ENCODE assay signal across 30 cellular contexts in genomic region chr7:51043461-51043860, GRCh38.
"Had no signal": no experiment of that assay in that cellular context is flagged by ENCODE, and none has a peak within 500 bp of the region (broad histone marks: within the 10 kb centered on the region; RNA-seq: fewer than 3 reads in every experiment).

No MANE protein-coding gene starts in this region.

- H3K27ac ChIP-seq: ascending aorta, breast epithelium, cardiac muscle cell, colonic mucosa, WERI-Rb-1 had no signal

- H3K36me3 ChIP-seq: ascending aorta, breast epithelium, cardiac muscle cell, colonic mucosa had no signal

- H3K9me3 ChIP-seq: ascending aorta, breast epithelium, colonic mucosa had no signal

- H3K36me3 Mint-ChIP-seq: activated CD4-positive, alpha-beta memory T cell treated with anti-CD3 and anti-CD28 coated beads for 36 hours; activated naive CD4-positive, alpha-beta T cell treated with anti-CD3 and anti-CD28 coated beads, Interleukin-2, amount 50 U/mL, for 24 hours; activated naive CD8-positive, alpha-beta T cell treated with anti-CD3 and anti-CD28 coated beads, Interleukin-2, amount 10 ng/mL, durations not matched to agents 7 days and 5 days; brain had no signal

- H3K4me1 ChIP-seq: ascending aorta, breast epithelium, colonic mucosa had no signal

- FAIRE-seq: endometrium, frontal cortex had no signal

- H3K4me3 ChIP-seq: ascending aorta, breast epithelium, cardiac muscle cell, colonic mucosa had no signal

- H3K27ac Mint-ChIP-seq: activated B cell treated with CpG ODN at 0.5 μM for 24 hours; activated CD4-positive, alpha-beta memory T cell treated with anti-CD3 and anti-CD28 coated beads for 36 hours; activated CD4-positive, alpha-beta T cell treated with anti-CD3 and anti-CD28 coated beads for 36 hours; activated CD4-positive, alpha-beta T cell treated with anti-CD3 and anti-CD28 coated beads, Interleukin-2, amount 10 ng/mL, durations not matched to agents 24 days and 14 days; activated CD8-positive, alpha-beta T cell treated with anti-CD3 and anti-CD28 coated beads, Interleukin-2, amount 10 ng/mL, durations not matched to agents 7 days and 5 days; activated naive CD4-positive, alpha-beta T cell treated with anti-CD3 and anti-CD28 coated beads, Interleukin-2, amount 50 U/mL, for 24 hours; activated naive CD8-positive, alpha-beta T cell treated with anti-CD3 and anti-CD28 coated beads, Interleukin-2, amount 10 ng/mL, durations not matched to agents 7 days and 5 days; activated T-helper 17 cell treated with anti-CD3 and anti-CD28 coated beads, Interleukin-2, amount 50 U/mL, for 72 hours; brain; T-helper 17 cell; T-helper 2 cell treated with Interferon-gamma antibody and Interleukin-4, amounts not matched to agents 5 μg/mL and 100 μg/mL, for 36 hours had no signal

- DNase-seq: activated B cell treated with CpG ODN at 0.5 μM for 24 hours; activated CD4-positive, alpha-beta memory T cell treated with anti-CD3 and anti-CD28 coated beads for 36 hours; activated CD4-positive, alpha-beta T cell treated with anti-CD3 and anti-CD28 coated beads for 36 hours; activated CD4-positive, alpha-beta T cell treated with anti-CD3 and anti-CD28 coated beads, Interleukin-2, amount 10 ng/mL, durations not matched to agents 24 days and 14 days; activated CD4-positive, CD25-positive, alpha-beta regulatory T cell treated with anti-CD3 and anti-CD28 coated beads, Interleukin-2, amount 50 U/mL, for 72 hours; activated CD8-positive, alpha-beta T cell treated with anti-CD3 and anti-CD28 coated beads, Interleukin-2, amount 10 ng/mL, durations not matched to agents 7 days and 5 days; activated effector memory CD4-positive, alpha-beta T cell treated with Interleukin-2 at 50 U/mL for 16 hours; activated gamma-delta T cell treated with Interleukin-2 at 50 U/mL for 16 hours; activated naive CD4-positive, alpha-beta T cell treated with Interleukin-2 at 50 U/mL for 16 hours; activated naive CD8-positive, alpha-beta T cell treated with anti-CD3 and anti-CD28 coated beads, Interleukin-2, amount 10 ng/mL, durations not matched to agents 7 days and 5 days; activated T-cell treated with anti-CD3 and anti-CD28 coated beads, Interleukin-2, amount 50 U/mL, for 4 hours; central memory CD4-positive, alpha-beta T cell; cerebellar nuclear complex; colonic mucosa; effector CD8-positive, alpha-beta T cell; foreskin fibroblast; T-helper 1 cell; T-helper 17 cell; T1000; WERI-Rb-1 had no signal

- H3K27me3 ChIP-seq: ascending aorta, breast epithelium, cardiac muscle cell, colonic mucosa had no signal

- ATAC-seq: activated CD4-positive, alpha-beta T cell treated with anti-CD3 and anti-CD28 coated beads for 36 hours; activated CD8-positive, alpha-beta T cell treated with anti-CD3 and anti-CD28 coated beads, Interleukin-2, amount 10 ng/mL, durations not matched to agents 7 days and 5 days; activated T-cell treated with anti-CD3 and anti-CD28 coated beads, Interleukin-2, amount 50 U/mL, for 4 hours; activated T-helper 17 cell treated with anti-CD3 and anti-CD28 coated beads, Interleukin-2, amount 50 U/mL, for 72 hours; esophagus mucosa; T-helper 17 cell had no signal

- H3K9me3 Mint-ChIP-seq: activated B cell treated with CpG ODN at 0.5 μM for 24 hours; activated CD4-positive, alpha-beta memory T cell treated with anti-CD3 and anti-CD28 coated beads for 36 hours; activated CD4-positive, alpha-beta T cell treated with anti-CD3 and anti-CD28 coated beads, Interleukin-2, amount 10 ng/mL, durations not matched to agents 24 days and 14 days; activated naive CD4-positive, alpha-beta T cell treated with anti-CD3 and anti-CD28 coated beads, Interleukin-2, amount 50 U/mL, for 24 hours; activated naive CD8-positive, alpha-beta T cell treated with anti-CD3 and anti-CD28 coated beads, Interleukin-2, amount 10 ng/mL, durations not matched to agents 7 days and 5 days; activated T-cell treated with anti-CD3 and anti-CD28 coated beads, Interleukin-2, amount 50 U/mL, for 4 hours; activated T-helper 17 cell treated with anti-CD3 and anti-CD28 coated beads, Interleukin-2, amount 50 U/mL, for 72 hours; T-helper 2 cell treated with Interferon-gamma antibody and Interleukin-4, amounts not matched to agents 5 μg/mL and 100 μg/mL, for 36 hours had no signal
